14 cellular contexts compared by ENCODE assay signal in the genomic region with DNA sequence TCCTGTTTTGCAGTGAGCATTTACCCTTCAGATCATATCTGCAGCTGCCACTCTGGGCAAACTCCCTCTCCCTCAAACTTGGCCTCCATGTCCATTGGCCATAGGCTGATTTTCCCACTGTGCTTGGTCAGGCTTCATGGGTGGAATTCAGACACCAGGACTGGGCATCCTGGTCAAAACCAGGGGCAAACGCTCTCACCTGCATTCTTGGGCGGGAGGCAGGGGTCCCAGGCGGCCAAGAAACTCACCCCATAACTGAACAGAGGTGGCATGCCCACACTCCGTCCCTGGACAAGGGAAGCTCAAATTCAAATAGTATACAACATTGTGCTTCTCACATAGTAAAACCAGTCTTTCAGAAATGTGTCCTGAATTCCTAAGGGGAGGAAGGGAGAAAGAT.
A peak's percentile ranks its signal among the peaks of the same experiment; 100 is the strongest.
DNase-seq lines count a peak whose midpoint lies in the region; ATAC-seq and TF ChIP-seq lines count a peak whose summit lies in the region.
"Had no signal": no experiment of that assay in that cellular context is flagged by ENCODE, and none has a peak within 500 bp of the region (broad histone marks: within the 10 kb centered on the region; RNA-seq: fewer than 3 reads in every experiment).

No MANE protein-coding gene starts in this region.

- peaks cover 49% of the 10 kb centered on the region for H3K4me1 Mint-ChIP-seq in dendritic cell treated with granulocyte-macrophage colony-stimulating factor and Interleukin-4, amounts not matched to agents 40 ng/mL and 50 ng/mL, for 4 days (ENCODE audit: low read depth)

- no peak for TF ChIP-seq EP300 in upper lobe of left lung (IDR thresholded peaks at IDR 0.05)

- no peaks in the 10 kb centered on the region for H3K36me3 ChIP-seq in RWPE2 (ENCODE audit: low read depth)
- no peaks in the 10 kb centered on the region for H3K36me3 ChIP-seq in neutrophil
- no peaks in the 10 kb centered on the region for H3K36me3 ChIP-seq in upper lobe of left lung
- no peaks in the 10 kb centered on the region for H3K36me3 ChIP-seq in HAP-1 (replicated peaks)
- H3K36me3 ChIP-seq: BLaER1 treated with 17β-estradiol and CSF1 and Interleukin-3, amounts not matched to agents 10 nM and 100 nM; brain microvascular endothelial cell; SJSA1; thoracic aorta had no signal

- H3K4me3 Mint-ChIP-seq in dendritic cell treated with granulocyte-macrophage colony-stimulating factor and Interleukin-4, amounts not matched to agents 40 ng/mL and 50 ng/mL, for 4 days = no peak overlapping the region
- H3K4me3 Mint-ChIP-seq: activated naive CD4-positive, alpha-beta T cell treated with anti-CD3 and anti-CD28 coated beads, Interleukin-2, amount 10 ng/mL, durations not matched to agents 7 days and 5 days; activated T-helper 17 cell treated with anti-CD3 and anti-CD28 coated beads, Interleukin-2, amount 50 U/mL, for 72 hours had no signal

- in situ Hi-C loops in HAP-1 (cut with MboI; ENCODE audit: low sequenced_read_pairs) = loop anchor here (5.0 kb wide), 1 partner anchor 255 kb away; no protein-coding TSS in a partner anchor

- TF ChIP-seq POLR2A in upper lobe of left lung (IDR thresholded peaks at IDR 0.05) = no peak

- H3K9me3 Mint-ChIP-seq in dendritic cell treated with granulocyte-macrophage colony-stimulating factor and Interleukin-4, amounts not matched to agents 40 ng/mL and 50 ng/mL, for 4 days = no peaks in the 10 kb centered on the region
- H3K9me3 Mint-ChIP-seq: activated naive CD4-positive, alpha-beta T cell treated with anti-CD3 and anti-CD28 coated beads, Interleukin-2, amount 10 ng/mL, durations not matched to agents 7 days and 5 days; activated T-helper 17 cell treated with anti-CD3 and anti-CD28 coated beads, Interleukin-2, amount 50 U/mL, for 72 hours had no signal

- intact Hi-C loops in dendritic cell treated with granulocyte-macrophage colony-stimulating factor and Interleukin-4, amounts not matched to agents 40 ng/mL and 50 ng/mL, for 4 days (cut with micrococcal nuclease) = loop anchor here (1.0 kb wide), 2 partner anchors 57 to 254 kb away; no protein-coding TSS in a partner anchor

- DNase-seq in RWPE2 (ENCODE audit: low spot score) (no peak), upper lobe of left lung (no peak), MV-4-11 (lab: John Stamatoyannopoulos, UW) (no peak), HAP-1 (ENCODE audit: low spot score in 2 of 2) (no peak)

- peak overlapping the region; percentile 94 for H3K27ac ChIP-seq in RWPE2 (ENCODE audit: poor library complexity, severe bottlenecking)
- peak overlapping the region; percentile 98 for H3K27ac ChIP-seq in neutrophil
- peak overlapping the region in 3 of 4 donors; percentile 87 to 97 (median 90) for H3K27ac ChIP-seq in upper lobe of left lung
- H3K27ac ChIP-seq: brain microvascular endothelial cell, SJSA1 had no signal

- H3K9me3 ChIP-seq in RWPE2 (ENCODE audit: severe bottlenecking) (no peaks in the 10 kb centered on the region), neutrophil (no peaks in the 10 kb centered on the region), upper lobe of left lung (no peaks in the 10 kb centered on the region), HAP-1 (no peaks in the 10 kb centered on the region)
- H3K9me3 ChIP-seq: BLaER1 treated with 17β-estradiol and CSF1 and Interleukin-3, amounts not matched to agents 10 nM and 100 nM; SJSA1; thoracic aorta had no signal

- no peaks in the 10 kb centered on the region for H3K27me3 ChIP-seq in RWPE2 (ENCODE audit: insufficient read depth, poor library complexity, severe bottlenecking)
- no peaks in the 10 kb centered on the region for H3K27me3 ChIP-seq in neutrophil
- H3K27me3 ChIP-seq in upper lobe of left lung = no peaks in the 10 kb centered on the region
- no peaks in the 10 kb centered on the region for H3K27me3 ChIP-seq in HAP-1 (ENCODE audit: low read depth)
- H3K27me3 ChIP-seq: BLaER1 treated with 17β-estradiol and CSF1 and Interleukin-3, amounts not matched to agents 10 nM and 100 nM; brain microvascular endothelial cell; SJSA1 had no signal

- H3K4me3 ChIP-seq in RWPE2 (ENCODE audit: severe bottlenecking) (no peak overlapping the region), neutrophil (ENCODE audit: low read depth in 1 of 2, low read length in 1 of 2) (no peak overlapping the region), upper lobe of left lung (no peak overlapping the region), HAP-1 (no peak overlapping the region)
- H3K4me3 ChIP-seq: BLaER1 treated with 17β-estradiol and CSF1 and Interleukin-3, amounts not matched to agents 10 nM and 100 nM; SJSA1; skin epidermis; thoracic aorta had no signal

- 68 to 77% methylated on average over 4 of the region's 4 CpGs for WGBS in upper lobe of left lung, 2 donors

- H3K27me3 Mint-ChIP-seq in dendritic cell treated with granulocyte-macrophage colony-stimulating factor and Interleukin-4, amounts not matched to agents 40 ng/mL and 50 ng/mL, for 4 days = no peaks in the 10 kb centered on the region

- ATAC-seq in RWPE2 (ENCODE audit: low read depth) = no peak
- ATAC-seq in upper lobe of left lung (ENCODE audit: low FRiP score in 2 of 2) = no peak
- no peak for ATAC-seq in GM18909 (IDR thresholded peaks at IDR 0.05; ENCODE audit: poor library complexity, unreplicated experiment)

- H3K36me3 Mint-ChIP-seq in dendritic cell treated with granulocyte-macrophage colony-stimulating factor and Interleukin-4, amounts not matched to agents 40 ng/mL and 50 ng/mL, for 4 days (ENCODE audit: low read depth) = no peaks in the 10 kb centered on the region
- H3K36me3 Mint-ChIP-seq: activated naive CD4-positive, alpha-beta T cell treated with anti-CD3 and anti-CD28 coated beads, Interleukin-2, amount 10 ng/mL, durations not matched to agents 7 days and 5 days had no signal

- H3K4me1 ChIP-seq in RWPE2 (ENCODE audit: insufficient read depth, poor library complexity, severe bottlenecking) (peaks cover 43% of the 10 kb centered on the region), neutrophil (ENCODE audit: control insufficient read depth in 1 of 2, insufficient read depth in 1 of 2, low read depth in 1 of 2, low read length in 1 of 2) (peaks cover 47 to 48% of the 10 kb centered on the region in 2 experiments), upper lobe of left lung (peaks cover 35 to 39% (median 38%) of the 10 kb centered on the region in 4 donors), HAP-1 (no peaks in the 10 kb centered on the region)
- H3K4me1 ChIP-seq: SJSA1 had no signal

- peak overlapping the region; percentile 98 for H3K27ac Mint-ChIP-seq in dendritic cell treated with granulocyte-macrophage colony-stimulating factor and Interleukin-4, amounts not matched to agents 40 ng/mL and 50 ng/mL, for 4 days

- TF ChIP-seq CTCF in RWPE2 (IDR thresholded peaks at IDR 0.05; ENCODE audit: poor library complexity, severe bottlenecking) = no peak
- no peak for TF ChIP-seq CTCF in neutrophil (IDR thresholded peaks at IDR 0.05)
- TF ChIP-seq CTCF in upper lobe of left lung (IDR thresholded peaks at IDR 0.05) = no peak
